ENCODE assay signal across 9 cellular contexts in genomic region chr3:184360070-184360833, GRCh38. TPM values are rescaled to one million over a fixed set of nuclear protein-coding genes. Genes with fewer than 3 reads are reported as not detected.
DNase-seq lines count a peak whose midpoint lies in the region; ATAC-seq and TF ChIP-seq lines count a peak whose summit lies in the region.
"Had no signal": no experiment of that assay in that cellular context is flagged by ENCODE, and none has a peak within 500 bp of the region (broad histone marks: within the 10 kb centered on the region; RNA-seq: fewer than 3 reads in every experiment).

No MANE protein-coding gene starts in this region.

- no peaks in the 10 kb centered on the region for H3K27me3 ChIP-seq in AG04450 (ENCODE audit: control insufficient read depth, insufficient read depth, low read length)
- H3K27me3 ChIP-seq in IMR-90 (ENCODE audit: control insufficient read depth, insufficient read depth, low read length), result no peaks in the 10 kb centered on the region
- no peaks in the 10 kb centered on the region for H3K27me3 ChIP-seq in muscle layer of colon (ENCODE audit: control insufficient read depth in 1 of 2, insufficient read depth in 2 of 2, low read length in 2 of 2)

- BruUV-seq in IMR-90 (replicated peaks; lab: Mats Ljungman, UMichigan), result no TSS peak

- TF ChIP-seq CTCF in AG04450 (IDR thresholded peaks at IDR 0.05; ENCODE audit: low read depth, low read length), result no peak
- no peak for TF ChIP-seq CTCF in IMR-90 (conservative IDR thresholded peaks at IDR 0.05; ENCODE audit: low read depth, low read length)

- peaks cover 8% of the 10 kb centered on the region for H3K36me3 ChIP-seq in IMR-90 (ENCODE audit: control insufficient read depth, insufficient read depth, low read length)
- peaks cover 13% of the 10 kb centered on the region for H3K36me3 ChIP-seq in muscle layer of colon (ENCODE audit: insufficient read depth, low read length)

- POLR2A ChIA-PET in AG04450 (lab: Yijun Ruan, JAX) (interaction anchor here (0.6 kb wide), 1 partner anchor 22 kb away, joined by 3 read pairs; no protein-coding TSS in a partner anchor), IMR-90 (lab: Charles Lee; ENCODE audit: unreplicated experiment) (no interaction called here)

- peak overlapping the region; percentile 13; the same call in 1 of the 2 replicates for H2AK5ac ChIP-seq in IMR-90 (ENCODE audit: low read depth, low read length)

- peaks cover 14% of the 10 kb centered on the region; the same call in 1 of the 2 replicates for H3K9me1 ChIP-seq in IMR-90 (ENCODE audit: insufficient read depth, low read length)

- peak overlapping the region; percentile 96 for H2AK9ac ChIP-seq in IMR-90 (replicated peaks; ENCODE audit: low read depth, low read length, poor library complexity)

- H2BK120ac ChIP-seq in IMR-90 (ENCODE audit: low read depth, low read length), result no peak overlapping the region

- H3K14ac ChIP-seq in IMR-90 (replicated peaks; ENCODE audit: low read depth, low read length), result peak overlapping the region; percentile 26; the same call in 1 of the 2 replicates

- in situ Hi-C loops in IMR-90 (cut with MboI; ENCODE audit: low sequenced_read_pairs), result no loop called here

- no peak for ATAC-seq in IMR-90 (ENCODE audit: low read depth)
- no peak for ATAC-seq in GM19467 (IDR thresholded peaks at IDR 0.05; ENCODE audit: unreplicated experiment)
- no peak for ATAC-seq in GM21360 (IDR thresholded peaks at IDR 0.05; ENCODE audit: unreplicated experiment)

- peaks cover 5 to 39% of the 10 kb centered on the region in 2 experiments for H3K79me1 ChIP-seq in IMR-90 (ENCODE audit: low read depth in 1 of 2, low read length in 2 of 2)

- peaks cover 7% of the 10 kb centered on the region for H3K4me1 ChIP-seq in IMR-90 (ENCODE audit: control insufficient read depth, insufficient read depth, low read length)
- H3K4me1 ChIP-seq in muscle layer of colon (ENCODE audit: insufficient read depth, low read length), result peaks cover 23% of the 10 kb centered on the region

- no peak for TF ChIP-seq RAD21 in IMR-90 (IDR thresholded peaks at IDR 0.05; ENCODE audit: low read length)

- CTCF ChIA-PET in AG04450 (lab: Charles Lee), result interaction anchor here (0.7 to 1.5 kb wide), 3 partner anchors 11 to 182 kb away, joined by 3 to 7 read pairs (median 3); no protein-coding TSS in a partner anchor
- CTCF ChIA-PET in IMR-90 (lab: Yijun Ruan, JAX), result interaction anchor here (1.2 kb wide), 1 partner anchor 201 kb away, joined by 3 read pairs; the partner anchor contains the start of gene EPHB3

- no peak overlapping the region; the same call in 2 of the 3 replicates for H2BK15ac ChIP-seq in IMR-90 (ENCODE audit: low read depth, low read length)

- H3K4me3 ChIP-seq in AG04450 (ENCODE audit: low read depth, low read length), result peak overlapping the region; percentile 81
- H3K4me3 ChIP-seq in IMR-90 (ENCODE audit: insufficient read depth, low read depth, low read length), result no peak overlapping the region
- peak overlapping the region; percentile 37 to 79 for H3K4me3 ChIP-seq in muscle layer of colon (ENCODE audit: low read depth in 1 of 2, low read length in 2 of 2)

- no peak for TF ChIP-seq POLR2A in IMR-90 (IDR thresholded peaks at IDR 0.05; ENCODE audit: low read depth, low read length)

- peak overlapping the region; percentile 99; the same call in 1 of the 2 replicates for H3K4me2 ChIP-seq in IMR-90 (ENCODE audit: low read depth, low read length)

- H3K9me3 ChIP-seq in AG04450 (ENCODE audit: control insufficient read depth, insufficient read depth, low read length) (no peaks in the 10 kb centered on the region), IMR-90 (ENCODE audit: control insufficient read depth, insufficient read depth, low read length) (no peaks in the 10 kb centered on the region), muscle layer of colon (ENCODE audit: low read length) (no peaks in the 10 kb centered on the region)

- no peak overlapping the region for H4K91ac ChIP-seq in IMR-90 (ENCODE audit: insufficient read depth, low read depth, low read length)

- H3K9ac ChIP-seq in IMR-90 (ENCODE audit: low read depth, low read length) (peak overlapping the region; percentile 83; the same call in 1 of the 2 replicates), muscle layer of colon (ENCODE audit: low read length) (peak overlapping the region; percentile 45)

- H3K27ac ChIP-seq in AG04450 (ENCODE audit: low read depth, low read length), result no peak overlapping the region
- H3K27ac ChIP-seq in IMR-90 (ENCODE audit: insufficient read depth, low read length), result no peak overlapping the region
- H3K27ac ChIP-seq in caudate nucleus (ENCODE audit: low read depth, low read length), result peak overlapping the region; percentile 72
- no peak overlapping the region for H3K27ac ChIP-seq in muscle layer of colon (ENCODE audit: low read depth, low read length)

- H3K56ac ChIP-seq in IMR-90 (ENCODE audit: extremely low read depth, insufficient read depth, low read length), result no peak overlapping the region

- no peak overlapping the region for H2BK5ac ChIP-seq in IMR-90 (ENCODE audit: low read depth, low read length, poor library complexity, severe bottlenecking)

- no peak overlapping the region for H2BK20ac ChIP-seq in IMR-90 (ENCODE audit: low read depth, low read length)

- no peak overlapping the region for H3K4ac ChIP-seq in IMR-90 (ENCODE audit: low read depth, low read length)

- H4K5ac ChIP-seq in IMR-90 (ENCODE audit: low read depth, low read length), result no peak overlapping the region

- H3K23ac ChIP-seq in IMR-90 (ENCODE audit: low read depth, low read length), result peak overlapping the region; percentile 79

- no peak overlapping the region for H3K18ac ChIP-seq in IMR-90 (ENCODE audit: low read depth, low read length)

- H2AFZ ChIP-seq in IMR-90 (replicated peaks; ENCODE audit: low read length, poor library complexity), result peak overlapping the region; percentile 99

- no peak for DNase-seq in AG04450 (ENCODE audit: low read depth, low spot score)
- DNase-seq in IMR-90, result no peak
- peak in 7 of 61 donors; percentile 5 to 62 (median 33) for DNase-seq in caudate nucleus (lab: John Stamatoyannopoulos, UW)
- DNase-seq in NCI-H2107 treated with DMSO at 0.1 percent for 48 hours (lab: John Stamatoyannopoulos, UW; ENCODE audit: unreplicated experiment), result no peak
- no peak for DNase-seq in HPDE6-E6E7 (ENCODE audit: extremely low spot score)
- DNase-seq: NCI-H774 had no signal

- intact Hi-C loops in IMR-90 (cut with micrococcal nuclease), result no loop called here

- peak overlapping the region in 1 of 2 experiments; percentile 58; a peak in 1 of 4 replicates for H4K8ac ChIP-seq in IMR-90 (ENCODE audit: low read depth in 2 of 2, low read length in 2 of 2)

- peaks cover 10% of the 10 kb centered on the region for H4K20me1 ChIP-seq in IMR-90 (ENCODE audit: insufficient read depth, low read length)

- 40 to 96% methylated on average over 2 to 6 of the region's 12 CpGs for WGBS in IMR-90 (ENCODE audit: extremely low coverage in 2 of 2, insufficient read length in 1 of 2), 2 experiments

- dilution Hi-C loops in IMR-90 (cut with HindIII; ENCODE audit: low sequenced_read_pairs, unreplicated experiment), result loop anchor here (25.0 kb wide), 1 partner anchor 177 kb away; no protein-coding TSS in a partner anchor

TF ChIP-seq in IMR-90, 13 proteins besides CTCF, POLR2A, EP300 and RAD21 (continues in another document):
- TF ChIP-seq ELK1 (IDR thresholded peaks at IDR 0.05; ENCODE audit: borderline replicate concordance, low read depth, low read length) (no peak), CHD1 (IDR thresholded peaks at IDR 0.05; ENCODE audit: low read depth, low read length) (no peak), RFX5 (IDR thresholded peaks at IDR 0.05; ENCODE audit: low read depth, low read length) (no peak), SMC3 (IDR thresholded peaks at IDR 0.05; ENCODE audit: low read depth, low read length) (no peak)

RNA-seq across cellular contexts. Expression of gene CLCN2, which starts 1.2 kb away (rescaled TPM):
- 1.7 and 2.1 TPM in 2 replicates for polyA plus RNA-seq in AG04450 (2011; rRNA removed)
- polyA minus RNA-seq in AG04450 (2011; rRNA and poly(A)+ RNA removed), result 6.6 and 7.0 TPM in 2 replicates
- total RNA-seq in IMR-90 (2012; rRNA removed), result 1.9 and 2.9 TPM in 2 replicates
- 5.7 and 5.8 TPM in 2 replicates for polyA plus RNA-seq in IMR-90 (2012; rRNA removed)
- 2.4 and 3.5 TPM in 2 replicates for polyA plus RNA-seq in IMR-90 (2012; cell fraction: cytosol; rRNA removed)
- 20.0 and 46.7 TPM in 2 replicates for polyA plus RNA-seq in IMR-90 (2012; cell fraction: nucleus; rRNA removed; ENCODE audit: low replicate concordance)

RNA-seq across cellular contexts. Expression of gene POLR2H, which starts 1.3 kb away (rescaled TPM):
- 81.2 and 94.4 TPM in 2 replicates for polyA plus RNA-seq in AG04450 (2011; rRNA removed)
- 36.9 and 42.9 TPM in 2 replicates for polyA minus RNA-seq in AG04450 (2011; rRNA and poly(A)+ RNA removed)
- total RNA-seq in IMR-90 (2012; rRNA removed), result 47.7 and 132 TPM in 2 replicates
- polyA plus RNA-seq in IMR-90 (2012; rRNA removed), result 103 and 130 TPM in 2 replicates
- 60.8 and 128 TPM in 2 replicates for polyA plus RNA-seq in IMR-90 (2012; cell fraction: cytosol; rRNA removed)
- polyA plus RNA-seq in IMR-90 (2012; cell fraction: nucleus; rRNA removed; ENCODE audit: low replicate concordance), result 131 and 372 TPM in 2 replicates

RNA-seq across cellular contexts. Expression of gene THPO, which starts 17.8 kb away (rescaled TPM):
- polyA plus RNA-seq in AG04450 (2011; rRNA removed) (0.06 TPM in 1 of 2 replicates, not detected in the other), IMR-90 (2012; rRNA removed) (not detected in 2 replicates)
- not detected in 2 replicates for polyA minus RNA-seq in AG04450 (2011; rRNA and poly(A)+ RNA removed)
- total RNA-seq in IMR-90 (2012; rRNA removed), result not detected in 2 replicates
- not detected in 2 replicates for polyA plus RNA-seq in IMR-90 (2012; cell fraction: cytosol; rRNA removed)
- 0.08 TPM in 1 of 2 replicates, not detected in the other for polyA plus RNA-seq in IMR-90 (2012; cell fraction: nucleus; rRNA removed; ENCODE audit: low replicate concordance)

RNA-seq across cellular contexts. Expression of gene CHRD, which starts 19.6 kb away (rescaled TPM):
- polyA plus RNA-seq in AG04450 (2011; rRNA removed), result 0.11 and 0.12 TPM in 2 replicates
- 0.09 and 0.14 TPM in 2 replicates for polyA minus RNA-seq in AG04450 (2011; rRNA and poly(A)+ RNA removed)
- under 0.01 TPM in 1 of 2 replicates, not detected in the other for total RNA-seq in IMR-90 (2012; rRNA removed)
- polyA plus RNA-seq in IMR-90 (2012; rRNA removed), result 0.09 TPM in 2 replicates
- 0.03 and 0.10 TPM in 2 replicates for polyA plus RNA-seq in IMR-90 (2012; cell fraction: cytosol; rRNA removed)
- 0.29 and 0.88 TPM in 2 replicates for polyA plus RNA-seq in IMR-90 (2012; cell fraction: nucleus; rRNA removed; ENCODE audit: low replicate concordance)

RNA-seq across cellular contexts. Expression of gene FAM131A, which starts 22.9 kb away (rescaled TPM):
- polyA plus RNA-seq in AG04450 (2011; rRNA removed) (8.5 and 9.3 TPM in 2 replicates), IMR-90 (2012; rRNA removed) (16.5 and 19.5 TPM in 2 replicates)
- polyA minus RNA-seq in AG04450 (2011; rRNA and poly(A)+ RNA removed), result 13.3 and 13.7 TPM in 2 replicates
- 9.7 and 10.8 TPM in 2 replicates for total RNA-seq in IMR-90 (2012; rRNA removed)
- 28.8 and 38.6 TPM in 2 replicates for polyA plus RNA-seq in IMR-90 (2012; cell fraction: cytosol; rRNA removed)
- 32.2 and 40.8 TPM in 2 replicates for polyA plus RNA-seq in IMR-90 (2012; cell fraction: nucleus; rRNA removed; ENCODE audit: low replicate concordance)
